In genomic region chr10:29896053-29896452, GRCh38 we compare ENCODE assay signal across 15 cellular contexts.
DNase-seq lines count a peak whose midpoint lies in the region; ATAC-seq and TF ChIP-seq lines count a peak whose summit lies in the region.
"Had no signal": no experiment of that assay in that cellular context is flagged by ENCODE, and none has a peak within 500 bp of the region (broad histone marks: within the 10 kb centered on the region; RNA-seq: fewer than 3 reads in every experiment).

No MANE protein-coding gene starts in this region.

- H3K27me3 ChIP-seq in ACC112 (ENCODE audit: insufficient read depth, low read length) (no peaks in the 10 kb centered on the region), left ventricle myocardium inferior (ENCODE audit: low read depth) (no peaks in the 10 kb centered on the region), sigmoid colon (no peaks in the 10 kb centered on the region)

- peak overlapping the region; percentile 86 for H3K27ac ChIP-seq in ACC112 (ENCODE audit: low read depth, low read length)
- H3K27ac ChIP-seq in left ventricle myocardium inferior (replicated peaks): peak overlapping the region; percentile 74
- H3K27ac ChIP-seq in sigmoid colon: peak overlapping the region in 3 of 4 donors; percentile 23 to 43 (median 43)
- H3K27ac ChIP-seq: A549, prostate gland had no signal

- intact Hi-C loops in left ventricle myocardium inferior (cut with micrococcal nuclease) (no loop called here), sigmoid colon (cut with DNase I) (no loop called here)

- H3K79me2 ChIP-seq in ACC112 (ENCODE audit: control insufficient read depth, insufficient read depth, low read length, unreplicated experiment): no peaks in the 10 kb centered on the region

- 22 to 47% methylated on average over 2 of the region's 2 CpGs for WGBS in sigmoid colon, 2 donors

- no peak for ATAC-seq in HG02798 (IDR thresholded peaks at IDR 0.05; ENCODE audit: poor library complexity, unreplicated experiment)
- ATAC-seq: A549; stimulated activated memory B cell treated with anti-CD40 and anti-IgM and Interleukin-4, amounts not matched to agents 10 μg/mL and 1 μg/mL and 100 μg/mL, for 72 hours had no signal

- H3K9me3 ChIP-seq in left ventricle myocardium inferior (replicated peaks) (peaks cover 11% of the 10 kb centered on the region), sigmoid colon (no peaks in the 10 kb centered on the region)
- H3K9me3 ChIP-seq: A549, prostate gland had no signal

- TF ChIP-seq POLR2A in sigmoid colon (IDR thresholded peaks at IDR 0.05): no peak

- H3K36me3 ChIP-seq in ACC112 (ENCODE audit: insufficient read depth, low read length) (no peaks in the 10 kb centered on the region), left ventricle myocardium inferior (no peaks in the 10 kb centered on the region), sigmoid colon (no peaks in the 10 kb centered on the region)
- H3K36me3 ChIP-seq: prostate gland had no signal

- TF ChIP-seq EP300 in sigmoid colon (IDR thresholded peaks at IDR 0.05): no peak

- in situ Hi-C loops in G401 (cut with HindIII; ENCODE audit: low sequenced_read_pairs): no loop called here

- peak overlapping the region; percentile 31 for H3K4me3 ChIP-seq in ACC112 (ENCODE audit: low read depth, low read length)
- H3K4me3 ChIP-seq in cardiac fibroblast (replicated peaks in 1 of 2; ENCODE audit: low read depth in 2 of 2, low read length in 2 of 2): peak overlapping the region in 1 of 2 donors; percentile 7
- peak overlapping the region; percentile 22 for H3K4me3 ChIP-seq in left ventricle myocardium inferior
- no peak overlapping the region for H3K4me3 ChIP-seq in sigmoid colon
- H3K4me3 ChIP-seq: A549, prostate gland had no signal

- peaks cover 18% of the 10 kb centered on the region for H3K4me1 ChIP-seq in ACC112 (ENCODE audit: control insufficient read depth, insufficient read depth, low read length, unreplicated experiment)
- H3K4me1 ChIP-seq in left ventricle myocardium inferior: peaks cover 16% of the 10 kb centered on the region
- H3K4me1 ChIP-seq in sigmoid colon: no peaks in the 10 kb centered on the region
- H3K4me1 ChIP-seq: A549, prostate gland had no signal

- TF ChIP-seq CTCF in cardiac fibroblast (IDR thresholded peaks at IDR 0.05; ENCODE audit: low read depth, low read length) (no peak), left ventricle myocardium inferior (IDR thresholded peaks at IDR 0.05; ENCODE audit: borderline replicate concordance) (no peak), sigmoid colon (IDR thresholded peaks at IDR 0.05) (no peak)

- peak overlapping the region; percentile 73 for H2AFZ ChIP-seq in ACC112 (ENCODE audit: low read length, unreplicated experiment)

- DNase-seq in cardiac fibroblast (ENCODE audit: low read depth in 2 of 2): peak; percentile 49 to 75
- no peak for DNase-seq in left ventricle myocardium inferior
- DNase-seq in sigmoid colon: no peak
- no peak for DNase-seq in pons (ENCODE audit: low spot score)
- DNase-seq in HPDE6-E6E7 (ENCODE audit: extremely low spot score): no peak
- no peak for DNase-seq in G401 (ENCODE audit: low spot score)
- DNase-seq: activated B cell treated with CpG ODN at 0.5 μM for 24 hours; activated naive CD4-positive, alpha-beta T cell; cerebellar nuclear complex; NCI-H1092 had no signal

Comparison
In these comparisons a context has a peak if more than half of its experiments do, and no peak if none do; other contexts are left out.
1. H3K4me3 ChIP-seq: peak in ACC112 (single experiment) and left ventricle myocardium inferior (single experiment); none in sigmoid colon (0 of 4).
2. DNase-seq: peak in cardiac fibroblast (2 of 2); none in left ventricle myocardium inferior (single experiment), sigmoid colon (single experiment), pons (single experiment), HPDE6-E6E7 (single experiment) and G401 (single experiment).
3. Peak in every context shown above with its lines, with median percentiles within 50 percentile points of each other: H3K27ac ChIP-seq.